19 cellular contexts compared by ENCODE assay signal in the genomic region with DNA sequence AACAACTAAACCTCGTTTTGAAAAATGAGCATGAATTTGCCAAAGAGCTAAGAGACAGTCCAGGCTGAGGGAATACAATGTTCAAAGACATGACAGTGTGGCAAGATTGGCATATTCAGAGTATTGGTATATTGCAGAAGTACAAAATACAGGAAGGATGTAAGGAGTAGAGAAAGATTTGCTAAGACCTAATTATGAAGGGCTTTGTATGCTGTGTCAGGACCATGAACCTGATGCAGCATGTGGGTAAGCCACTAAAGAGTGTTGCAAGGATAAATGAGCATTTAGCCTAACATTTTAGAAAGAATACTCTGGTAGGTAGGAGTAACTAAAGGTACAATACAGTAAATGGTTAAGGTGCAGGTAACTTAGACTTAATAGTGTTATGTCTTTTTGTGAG.
A peak's percentile ranks its signal among the peaks of the same experiment; 100 is the strongest.
DNase-seq lines count a peak whose midpoint lies in the region; ATAC-seq and TF ChIP-seq lines count a peak whose summit lies in the region.
"Had no signal": no experiment of that assay in that cellular context is flagged by ENCODE, and none has a peak within 500 bp of the region (broad histone marks: within the 10 kb centered on the region; RNA-seq: fewer than 3 reads in every experiment).

No MANE protein-coding gene starts in this region.

- 50 to 67% methylated on average over 1 of the region's 1 CpG for WGBS in gastroesophageal sphincter (ENCODE audit: low coverage in 1 of 2), 2 donors

- H3K4me3 ChIP-seq in mucosa of descending colon, result no peak overlapping the region
- no peak overlapping the region for H3K4me3 ChIP-seq in gastroesophageal sphincter
- H3K4me3 ChIP-seq: BLaER1 treated with 17β-estradiol and CSF1 and Interleukin-3, amounts not matched to agents 10 nM and 100 nM; GM12878; HAP-1 had no signal

- no peaks in the 10 kb centered on the region for H3K27me3 Mint-ChIP-seq in activated T-cell treated with anti-CD3 and anti-CD28 coated beads, Interleukin-2, amount 50 U/mL, for 72 hours (ENCODE audit: low read depth)
- no peaks in the 10 kb centered on the region for H3K27me3 Mint-ChIP-seq in activated T-cell treated with anti-CD3 and anti-CD28 coated beads, Interleukin-2, amount 50 U/mL, for 4 hours (ENCODE audit: low read depth)
- H3K27me3 Mint-ChIP-seq in effector memory CD8-positive, alpha-beta T cell, result no peaks in the 10 kb centered on the region

- peak overlapping the region; percentile 47 for H3K27ac Mint-ChIP-seq in activated T-cell treated with anti-CD3 and anti-CD28 coated beads, Interleukin-2, amount 50 U/mL, for 72 hours
- peak overlapping the region; percentile 5 to 79 for H3K27ac Mint-ChIP-seq in effector memory CD8-positive, alpha-beta T cell

- no peak for DNase-seq in activated T-cell treated with anti-CD3 and anti-CD28 coated beads, Interleukin-2, amount 50 U/mL, for 72 hours
- DNase-seq in activated T-cell treated with anti-CD3 and anti-CD28 coated beads, Interleukin-2, amount 50 U/mL, for 4 hours, result no peak
- DNase-seq in NOMO-1 treated with DMSO at 0.1 percent for 48 hours (lab: John Stamatoyannopoulos, UW; ENCODE audit: unreplicated experiment) (peak; percentile 79), mucosa of descending colon (no peak)
- no peak for DNase-seq in effector memory CD8-positive, alpha-beta T cell
- DNase-seq: DND-41; NCI-H1417 treated with DMSO at 0.1 percent for 48 hours; NCI-H1930; NCI-H2171 treated with DMSO at 0.1 percent for 48 hours; NCI-H446 treated with DMSO at 0.1 percent for 48 hours; NK-92 treated with Interleukin-12 subunit alpha and Interleukin-12 subunit beta, amount 100 ng/mL, for 24 hours had no signal

- H3K27me3 ChIP-seq in gastroesophageal sphincter, result no peaks in the 10 kb centered on the region
- H3K27me3 ChIP-seq: BLaER1 treated with 17β-estradiol and CSF1 and Interleukin-3, amounts not matched to agents 10 nM and 100 nM had no signal

- H3K9me3 ChIP-seq in mucosa of descending colon (no peaks in the 10 kb centered on the region), gastroesophageal sphincter (no peaks in the 10 kb centered on the region)
- H3K9me3 ChIP-seq: BLaER1 treated with 17β-estradiol and CSF1 and Interleukin-3, amounts not matched to agents 10 nM and 100 nM; HAP-1 had no signal

- peaks cover 9% of the 10 kb centered on the region for H3K4me1 Mint-ChIP-seq in activated T-cell treated with anti-CD3 and anti-CD28 coated beads, Interleukin-2, amount 50 U/mL, for 72 hours (ENCODE audit: low read depth)
- peaks cover 4% of the 10 kb centered on the region for H3K4me1 Mint-ChIP-seq in activated T-cell treated with anti-CD3 and anti-CD28 coated beads, Interleukin-2, amount 50 U/mL, for 4 hours (ENCODE audit: low read depth)
- peaks cover 3 to 13% of the 10 kb centered on the region in 2 donors for H3K4me1 Mint-ChIP-seq in effector memory CD8-positive, alpha-beta T cell (ENCODE audit: low read depth in 2 of 2)

- H3K9me3 Mint-ChIP-seq in activated T-cell treated with anti-CD3 and anti-CD28 coated beads, Interleukin-2, amount 50 U/mL, for 72 hours, result no peaks in the 10 kb centered on the region
- H3K9me3 Mint-ChIP-seq in activated T-cell treated with anti-CD3 and anti-CD28 coated beads, Interleukin-2, amount 50 U/mL, for 4 hours, result no peaks in the 10 kb centered on the region
- H3K9me3 Mint-ChIP-seq in effector memory CD8-positive, alpha-beta T cell, result no peaks in the 10 kb centered on the region

- ATAC-seq in activated T-cell treated with anti-CD3 and anti-CD28 coated beads, Interleukin-2, amount 50 U/mL, for 72 hours (replicated peaks in 1 of 2), result no peak
- no peak for ATAC-seq in activated T-cell treated with anti-CD3 and anti-CD28 coated beads, Interleukin-2, amount 50 U/mL, for 4 hours
- no peak for ATAC-seq in effector memory CD8-positive, alpha-beta T cell (replicated peaks)
- ATAC-seq in mucosa of descending colon (no peak), gastroesophageal sphincter (no peak), HG02852 (IDR thresholded peaks at IDR 0.05; ENCODE audit: unreplicated experiment) (no peak), HG03280 (IDR thresholded peaks at IDR 0.05; ENCODE audit: unreplicated experiment) (no peak)
- ATAC-seq: GM12878, HepG2 had no signal

- intact Hi-C loops in mucosa of descending colon (cut with DNase I, micrococcal nuclease), result no loop called here

- no peaks in the 10 kb centered on the region for H3K36me3 ChIP-seq in mucosa of descending colon (ENCODE audit: low read depth)
- peaks cover 9 to 63% of the 10 kb centered on the region in 2 donors for H3K36me3 ChIP-seq in gastroesophageal sphincter

- H3K27ac ChIP-seq in gastroesophageal sphincter, result no peak overlapping the region
- H3K27ac ChIP-seq: BLaER1 treated with 17β-estradiol and CSF1 and Interleukin-3, amounts not matched to agents 10 nM and 100 nM; KMS-11 had no signal

- H3K4me1 ChIP-seq in mucosa of descending colon (ENCODE audit: low read depth), result no peaks in the 10 kb centered on the region
- H3K4me1 ChIP-seq in gastroesophageal sphincter, result no peaks in the 10 kb centered on the region

- TF ChIP-seq EP300 in gastroesophageal sphincter (IDR thresholded peaks at IDR 0.05), result no peak

- peaks cover 4 to 17% of the 10 kb centered on the region in 2 donors for H3K36me3 Mint-ChIP-seq in activated T-cell treated with anti-CD3 and anti-CD28 coated beads, Interleukin-2, amount 50 U/mL, for 72 hours (ENCODE audit: insufficient read depth in 2 of 2)
- H3K36me3 Mint-ChIP-seq in activated T-cell treated with anti-CD3 and anti-CD28 coated beads, Interleukin-2, amount 50 U/mL, for 4 hours (ENCODE audit: insufficient read depth), result peaks cover 37% of the 10 kb centered on the region
- peaks cover 40% of the 10 kb centered on the region for H3K36me3 Mint-ChIP-seq in effector memory CD8-positive, alpha-beta T cell (ENCODE audit: insufficient read depth)

- no peak for TF ChIP-seq CTCF in mucosa of descending colon (IDR thresholded peaks at IDR 0.05)
- no peak for TF ChIP-seq CTCF in gastroesophageal sphincter (IDR thresholded peaks at IDR 0.05)

- H3K4me3 Mint-ChIP-seq in activated T-cell treated with anti-CD3 and anti-CD28 coated beads, Interleukin-2, amount 50 U/mL, for 72 hours, result no peak overlapping the region
- H3K4me3 Mint-ChIP-seq in activated T-cell treated with anti-CD3 and anti-CD28 coated beads, Interleukin-2, amount 50 U/mL, for 4 hours, result no peak overlapping the region
- H3K4me3 Mint-ChIP-seq in effector memory CD8-positive, alpha-beta T cell, result no peak overlapping the region

- TF ChIP-seq POLR2A in gastroesophageal sphincter (IDR thresholded peaks at IDR 0.05), result no peak
